Comparison of ENCODE assay signal across 8 cellular contexts in genomic region chr6:12751694-12752304, GRCh38. TPM values are rescaled to one million over a fixed set of nuclear protein-coding genes. Genes with fewer than 3 reads are reported as not detected.
DNase-seq lines count a peak whose midpoint lies in the region; ATAC-seq lines count a peak whose summit lies in the region.

No MANE protein-coding gene starts in this region.

- no peak overlapping the region for H3K4me3 Mint-ChIP-seq in natural killer cell treated with Interleukin-12 subunit alpha and Interleukin-12 subunit beta and Interleukin-15 and Interleukin-18, amount 100 ng/mL, for 72 hours

- WGBS in right cardiac atrium = 34% methylated on average over 10 of the region's 10 CpGs

- peaks cover 21 to 43% of the 10 kb centered on the region in 2 donors for H3K27me3 Mint-ChIP-seq in natural killer cell treated with Interleukin-12 subunit alpha and Interleukin-12 subunit beta and Interleukin-15 and Interleukin-18, amount 100 ng/mL, for 72 hours

- no peak overlapping the region for H3K27ac Mint-ChIP-seq in natural killer cell treated with Interleukin-12 subunit alpha and Interleukin-12 subunit beta and Interleukin-15 and Interleukin-18, amount 100 ng/mL, for 72 hours

- intact Hi-C loops in right cardiac atrium (cut with DNase I) = no loop called here

- H3K9me3 Mint-ChIP-seq in natural killer cell treated with Interleukin-12 subunit alpha and Interleukin-12 subunit beta and Interleukin-15 and Interleukin-18, amount 100 ng/mL, for 72 hours = no peaks in the 10 kb centered on the region

- no peaks in the 10 kb centered on the region for H3K9me3 ChIP-seq in right cardiac atrium (ENCODE audit: control insufficient read depth, low read length)

- no peaks in the 10 kb centered on the region for H3K4me1 Mint-ChIP-seq in natural killer cell treated with Interleukin-12 subunit alpha and Interleukin-12 subunit beta and Interleukin-15 and Interleukin-18, amount 100 ng/mL, for 72 hours (ENCODE audit: low read depth in 2 of 2)

- no peaks in the 10 kb centered on the region for H3K4me1 ChIP-seq in right cardiac atrium (ENCODE audit: control insufficient read depth, insufficient read depth, low read length)

- DNase-seq in Daoy (ENCODE audit: low read depth) = peak; percentile 77
- DNase-seq in Kasumi-1 (lab: John Stamatoyannopoulos, UW) = peak; percentile 69 to 76
- peak; percentile 19 for DNase-seq in activated naive CD4-positive, alpha-beta T cell treated with Interleukin-2 at 50 U/mL for 16 hours
- DNase-seq in right cardiac atrium = peak; percentile 42 to 82 (median 73)
- DNase-seq in stimulated activated CD4-positive, alpha-beta T cell treated with anti-CD3 and anti-CD28 coated beads, Interleukin-4, amount 100 ng/mL, for 48 hours (ENCODE audit: low read depth in 2 of 2) = peak; percentile 18 to 40
- no peak for DNase-seq in middle frontal gyrus (ENCODE audit: extremely low spot score, low spot score)
- no peak for DNase-seq in NCI-H1436 treated with DMSO at 0.1 percent for 48 hours (lab: John Stamatoyannopoulos, UW)
- DNase-seq in natural killer cell treated with Interleukin-12 subunit alpha and Interleukin-12 subunit beta and Interleukin-15 and Interleukin-18, amount 100 ng/mL, for 72 hours (ENCODE audit: low spot score) = no peak

- H3K36me3 Mint-ChIP-seq in natural killer cell treated with Interleukin-12 subunit alpha and Interleukin-12 subunit beta and Interleukin-15 and Interleukin-18, amount 100 ng/mL, for 72 hours = peaks cover 10% of the 10 kb centered on the region

- ATAC-seq in right cardiac atrium = no peak
- ATAC-seq in natural killer cell treated with Interleukin-12 subunit alpha and Interleukin-12 subunit beta and Interleukin-15 and Interleukin-18, amount 100 ng/mL, for 72 hours = no peak

- H3K4me3 ChIP-seq in right cardiac atrium (ENCODE audit: low read length) = no peak overlapping the region

- no peak overlapping the region for H3K27ac ChIP-seq in right cardiac atrium (ENCODE audit: low read length)

- H3K27me3 ChIP-seq in right cardiac atrium (ENCODE audit: control insufficient read depth, insufficient read depth) = peaks cover 4% of the 10 kb centered on the region

RNA-seq across cellular contexts. Expression of gene PHACTR1, which starts 35.2 kb away (rescaled TPM):
- 4.1 and 13.2 TPM in 2 replicates for total RNA-seq in Daoy (2014; rRNA removed; shearing (Covaris generic))
- 10 to 100 TPM; 24.8 to 29.4 (median 26.4) TPM for total RNA-seq in right cardiac atrium
- polyA plus RNA-seq in right cardiac atrium = 7.3 TPM
- total RNA-seq in natural killer cell treated with Interleukin-12 subunit alpha and Interleukin-12 subunit beta and Interleukin-15 and Interleukin-18, amount 100 ng/mL, for 72 hours = 1 to 10 TPM in 1 of 2 donors, under 1 TPM in 1; 0.14 to 1.6 TPM

Comparison
In these comparisons a context has a peak if more than half of its experiments do, and no peak if none do; other contexts are left out.
1. DNase-seq: peak in Daoy (single experiment), Kasumi-1 (2 of 2), activated naive CD4-positive, alpha-beta T cell treated with Interleukin-2 at 50 U/mL for 16 hours (single experiment), right cardiac atrium (3 of 3) and stimulated activated CD4-positive, alpha-beta T cell treated with anti-CD3 and anti-CD28 coated beads, Interleukin-4, amount 100 ng/mL, for 48 hours (2 of 2); none in middle frontal gyrus (single experiment), NCI-H1436 treated with DMSO at 0.1 percent for 48 hours (single experiment) and natural killer cell treated with Interleukin-12 subunit alpha and Interleukin-12 subunit beta and Interleukin-15 and Interleukin-18, amount 100 ng/mL, for 72 hours (single experiment).